Comparison of ENCODE assay signal across 9 cellular contexts in genomic region chr2:20507166-20507692, GRCh38.
DNase-seq lines count a peak whose midpoint lies in the region; ATAC-seq and TF ChIP-seq lines count a peak whose summit lies in the region.
"Had no signal": no experiment of that assay in that cellular context is flagged by ENCODE, and none has a peak within 500 bp of the region (broad histone marks: within the 10 kb centered on the region; RNA-seq: fewer than 3 reads in every experiment).

No MANE protein-coding gene starts in this region.

- H4K20me1 ChIP-seq in hepatocyte (ENCODE audit: insufficient read depth, poor library complexity, severe bottlenecking), result no peaks in the 10 kb centered on the region

- CTCF ChIA-PET in CD8-positive, alpha-beta memory T cell (lab: Charles Lee), result no interaction called here

- H3K36me3 Mint-ChIP-seq in naive thymus-derived CD8-positive, alpha-beta T cell, result no peaks in the 10 kb centered on the region
- H3K36me3 Mint-ChIP-seq in CD8-positive, alpha-beta memory T cell, result no peaks in the 10 kb centered on the region

- no peak overlapping the region for H3K27ac Mint-ChIP-seq in naive thymus-derived CD8-positive, alpha-beta T cell
- H3K27ac Mint-ChIP-seq in CD8-positive, alpha-beta memory T cell, result peak overlapping the region in 1 of 8 donors; percentile 25

- no peaks in the 10 kb centered on the region for H3K9me3 ChIP-seq in CD8-positive, alpha-beta memory T cell (ENCODE audit: low read length)
- H3K9me3 ChIP-seq in hepatocyte (ENCODE audit: low read depth), result no peaks in the 10 kb centered on the region

- H3K27me3 Mint-ChIP-seq in naive thymus-derived CD8-positive, alpha-beta T cell, result peaks cover 0 to 8% (median 5%) of the 10 kb centered on the region in 5 donors
- H3K27me3 Mint-ChIP-seq in CD8-positive, alpha-beta memory T cell, result peaks cover 3 to 4% of the 10 kb centered on the region in 2 donors

- TF ChIP-seq CTCF in fibroblast of pulmonary artery (IDR thresholded peaks at IDR 0.05; ENCODE audit: low read length, missing control alignments) (no peak), hepatocyte (IDR thresholded peaks at IDR 0.05; ENCODE audit: poor library complexity) (no peak)

- POLR2A ChIA-PET in naive thymus-derived CD8-positive, alpha-beta T cell (lab: Charles Lee), result no interaction called here
- POLR2A ChIA-PET in CD8-positive, alpha-beta memory T cell (lab: Charles Lee), result no interaction called here

- H3K9me2 ChIP-seq in hepatocyte (replicated peaks; ENCODE audit: insufficient read depth), result no peaks in the 10 kb centered on the region

- 54% methylated on average over 5 of the region's 5 CpGs for WGBS in hepatocyte (ENCODE audit: low lambda C conversion rate, missing lambda C conversion rate)

- H3K4me3 Mint-ChIP-seq in naive thymus-derived CD8-positive, alpha-beta T cell, result no peak overlapping the region
- H3K4me3 Mint-ChIP-seq in CD8-positive, alpha-beta memory T cell, result no peak overlapping the region

- ATAC-seq in GM18517 (IDR thresholded peaks at IDR 0.05; ENCODE audit: unreplicated experiment) (peak; percentile 94), GM21529 (IDR thresholded peaks at IDR 0.05; ENCODE audit: unreplicated experiment) (peak; percentile 99)
- no peak for ATAC-seq in naive thymus-derived CD8-positive, alpha-beta T cell

- no peaks in the 10 kb centered on the region for H3K9me3 Mint-ChIP-seq in naive thymus-derived CD8-positive, alpha-beta T cell
- no peaks in the 10 kb centered on the region for H3K9me3 Mint-ChIP-seq in CD8-positive, alpha-beta memory T cell

- no peaks in the 10 kb centered on the region for H3K4me1 Mint-ChIP-seq in naive thymus-derived CD8-positive, alpha-beta T cell
- no peaks in the 10 kb centered on the region for H3K4me1 Mint-ChIP-seq in CD8-positive, alpha-beta memory T cell

- no peak overlapping the region for H2AFZ ChIP-seq in hepatocyte

- no peak overlapping the region for H3K4me2 ChIP-seq in hepatocyte

- H3K27ac ChIP-seq in CD8-positive, alpha-beta memory T cell (ENCODE audit: low read depth, low read length), result no peak overlapping the region
- no peak overlapping the region for H3K27ac ChIP-seq in hepatocyte

- no peaks in the 10 kb centered on the region for H3K4me1 ChIP-seq in CD8-positive, alpha-beta memory T cell (ENCODE audit: insufficient read depth, low read length)
- peaks cover 5% of the 10 kb centered on the region for H3K4me1 ChIP-seq in hepatocyte (ENCODE audit: insufficient read depth)

- H3K36me3 ChIP-seq in CD8-positive, alpha-beta memory T cell (ENCODE audit: insufficient read depth, low read length), result no peaks in the 10 kb centered on the region
- H3K36me3 ChIP-seq in hepatocyte (replicated peaks; ENCODE audit: insufficient read depth, low read depth), result no peaks in the 10 kb centered on the region

- H3K27me3 ChIP-seq in CD8-positive, alpha-beta memory T cell (ENCODE audit: insufficient read depth, low read length, poor library complexity, severe bottlenecking), result no peaks in the 10 kb centered on the region
- H3K27me3 ChIP-seq in hepatocyte, result no peaks in the 10 kb centered on the region
- H3K27me3 ChIP-seq: dorsolateral prefrontal cortex had no signal

- H3K79me2 ChIP-seq in hepatocyte, result no peaks in the 10 kb centered on the region

- no peak overlapping the region for H3K4me3 ChIP-seq in fibroblast of pulmonary artery (replicated peaks; ENCODE audit: low read depth, low read length)
- H3K4me3 ChIP-seq in CD8-positive, alpha-beta memory T cell (ENCODE audit: low read length), result no peak overlapping the region
- no peak overlapping the region for H3K4me3 ChIP-seq in hepatocyte
- H3K4me3 ChIP-seq: dorsolateral prefrontal cortex had no signal

- peak; percentile 54 for DNase-seq in HT1080 (ENCODE audit: low read depth)
- peak; percentile 28 for DNase-seq in fibroblast of pulmonary artery (ENCODE audit: low read depth)
- no peak for DNase-seq in naive thymus-derived CD8-positive, alpha-beta T cell
- DNase-seq in CD8-positive, alpha-beta memory T cell, result no peak
- no peak for DNase-seq in cerebellum (ENCODE audit: low spot score)
- DNase-seq in hepatocyte (ENCODE audit: low spot score), result no peak

Comparison
In these comparisons a context has a peak if more than half of its experiments do, and no peak if none do; other contexts are left out.
1. ATAC-seq: peak in GM18517 (single experiment) and GM21529 (single experiment); none in naive thymus-derived CD8-positive, alpha-beta T cell (0 of 2).
2. DNase-seq: peak in HT1080 (single experiment) and fibroblast of pulmonary artery (single experiment); none in naive thymus-derived CD8-positive, alpha-beta T cell (0 of 10), CD8-positive, alpha-beta memory T cell (0 of 5), cerebellum (single experiment) and hepatocyte (single experiment).